In genomic region chr2:85694052-85695025, GRCh38 we compare ENCODE assay signal across 16 cellular contexts. TPM values are rescaled to one million over a fixed set of nuclear protein-coding genes. Genes with fewer than 3 reads are reported as not detected.
DNase-seq lines count a peak whose midpoint lies in the region; ATAC-seq, FAIRE-seq and TF ChIP-seq lines count a peak whose summit lies in the region.
"Had no signal": no experiment of that assay in that cellular context is flagged by ENCODE, and none has a peak within 500 bp of the region (broad histone marks: within the 10 kb centered on the region; RNA-seq: fewer than 3 reads in every experiment).

Gene GNLY (plus strand): TSS chr2:85694358. CDS start chr2:85694419, 61 bp downstream.

- H3K4me2 ChIP-seq in HepG2 (ENCODE audit: low read depth, low read length), result no peak within 1 kb of the TSS

- H3K27ac ChIP-seq in HepG2 (ENCODE audit: extremely low read length, insufficient read depth, low read length), result no peak within 1 kb of the TSS
- H3K27ac ChIP-seq in right lobe of liver, result no peak within 1 kb of the TSS
- H3K27ac ChIP-seq in upper lobe of right lung, result no peak within 1 kb of the TSS
- H3K27ac ChIP-seq: adrenal gland, parathyroid adenoma had no signal

- peak within 1 kb of the TSS; percentile 43 for H3K4me3 Mint-ChIP-seq in activated CD8-positive, alpha-beta T cell treated with anti-CD3 and anti-CD28 coated beads for 36 hours
- no peak within 1 kb of the TSS for H3K4me3 Mint-ChIP-seq in naive B cell

- in situ Hi-C loops in HepG2 (cut with HindIII; ENCODE audit: extremely low pct_ligation_motif_present, low pct_unique_long_range_greater_than_20kb), result no loop called here

- intact Hi-C loops in HepG2 (cut with micrococcal nuclease; ENCODE audit: unreplicated experiment), result no loop called here
- intact Hi-C loops in right lobe of liver (cut with DNase I), result no loop called here
- intact Hi-C loops in activated CD8-positive, alpha-beta T cell treated with anti-CD3 and anti-CD28 coated beads for 36 hours (cut with micrococcal nuclease), result no loop called here
- intact Hi-C loops in upper lobe of right lung (cut with DNase I), result no loop called here

- POLR2A ChIA-PET in HepG2 (lab: Yijun Ruan, JAX), result no interaction called here
- POLR2A ChIA-PET in activated CD8-positive, alpha-beta T cell treated with anti-CD3 and anti-CD28 coated beads for 36 hours (lab: Charles Lee), result interaction anchor here (0.7 to 1.4 kb wide), 2 partner anchors 13 to 78 kb away, joined by 3 read pairs; partner anchors contain the start of gene USP39

- no peaks in the 10 kb centered on the region for H4K20me1 ChIP-seq in HepG2 (ENCODE audit: insufficient read depth, low read length)

- 48% methylated on average over 14 of the region's 15 CpGs for WGBS in HepG2 (ENCODE audit: low lambda C conversion rate)
- WGBS in right lobe of liver (ENCODE audit: insufficient coverage, low coverage, low lambda C conversion rate, missing lambda C conversion rate), result 64% methylated on average over 4 of the region's 15 CpGs

- no peak for TF ChIP-seq CTCF in HepG2 (CRISPR knock-in tag; IDR thresholded peaks at IDR 0.05)
- TF ChIP-seq CTCF in right lobe of liver (IDR thresholded peaks at IDR 0.05), result no peak
- no peak for TF ChIP-seq CTCF in activated CD8-positive, alpha-beta T cell treated with anti-CD3 and anti-CD28 coated beads for 36 hours (IDR thresholded peaks at IDR 0.05)
- TF ChIP-seq CTCF in upper lobe of right lung (IDR thresholded peaks at IDR 0.05), result no peak

- H3K36me3 ChIP-seq in HepG2 (replicated peaks in 1 of 2; ENCODE audit: control insufficient read depth in 1 of 2, insufficient read depth in 2 of 2, low read length in 2 of 2), result no peaks in the 10 kb centered on the region
- no peaks in the 10 kb centered on the region for H3K36me3 ChIP-seq in right lobe of liver
- no peaks in the 10 kb centered on the region for H3K36me3 ChIP-seq in upper lobe of right lung
- H3K36me3 ChIP-seq: adrenal gland had no signal

- FAIRE-seq in HepG2 (lab: Jason Lieb, UNC), result no peak
- FAIRE-seq: frontal cortex had no signal

- H3K4me1 ChIP-seq in HepG2 (ENCODE audit: insufficient read depth, low read length) (no peaks in the 10 kb centered on the region), right lobe of liver (no peaks in the 10 kb centered on the region), upper lobe of right lung (no peaks in the 10 kb centered on the region)
- H3K4me1 ChIP-seq: adrenal gland, parathyroid adenoma had no signal

- peak within 1 kb of the TSS; percentile 43 for H3K27ac Mint-ChIP-seq in activated CD8-positive, alpha-beta T cell treated with anti-CD3 and anti-CD28 coated beads for 36 hours
- peak within 1 kb of the TSS in 1 of 6 donors; percentile 49 for H3K27ac Mint-ChIP-seq in naive B cell

- DNase-seq in HepG2 (ENCODE audit: low spot score) (no peak), right lobe of liver (no peak), naive B cell (no peak), upper lobe of right lung (no peak), hypothalamus (lab: John Stamatoyannopoulos, UW) (no peak)
- peak; percentile 33 for DNase-seq in activated CD8-positive, alpha-beta T cell treated with anti-CD3 and anti-CD28 coated beads for 36 hours
- no peak for DNase-seq in activated effector memory CD4-positive, alpha-beta T cell treated with anti-CD3 and anti-CD28 coated beads, Interleukin-2, amount 50 U/mL, for 16 hours
- DNase-seq: cerebellar nuclear complex, mesenchymal stem cell, NCI-H2107, NCI-H69 had no signal

- peaks cover 13 to 62% of the 10 kb centered on the region in 2 experiments; a peak in 4 of 5 replicates for H3K27me3 ChIP-seq in HepG2 (ENCODE audit: control insufficient read depth in 1 of 2, insufficient read depth in 2 of 2, low read length in 2 of 2)
- no peaks in the 10 kb centered on the region for H3K27me3 ChIP-seq in right lobe of liver
- no peaks in the 10 kb centered on the region for H3K27me3 ChIP-seq in upper lobe of right lung
- H3K27me3 ChIP-seq: adrenal gland had no signal

- TF ChIP-seq RAD21 in HepG2 (CRISPR knock-in tag; IDR thresholded peaks at IDR 0.05), result no peak

- CTCF ChIA-PET in HepG2 (lab: Yijun Ruan, JAX; ENCODE audit: low intra/inter-chr PET ratio, low total read pairs), result no interaction called here
- CTCF ChIA-PET in activated CD8-positive, alpha-beta T cell treated with anti-CD3 and anti-CD28 coated beads for 36 hours (lab: Charles Lee), result interaction anchor here (1.3 to 3.4 kb wide), 3 partner anchors 12 to 57 kb away, joined by 3 to 27 read pairs (median 6); no protein-coding TSS in a partner anchor

- no peaks in the 10 kb centered on the region for H3K79me2 ChIP-seq in HepG2 (ENCODE audit: insufficient read depth, low read length)
- H3K79me2 ChIP-seq: parathyroid adenoma had no signal

- peaks cover 2% of the 10 kb centered on the region for H3K27me3 Mint-ChIP-seq in activated CD8-positive, alpha-beta T cell treated with anti-CD3 and anti-CD28 coated beads for 36 hours
- H3K27me3 Mint-ChIP-seq in naive B cell, result peaks cover 0 to 24% (median 0%) of the 10 kb centered on the region in 3 donors

- BruUV-seq in HepG2 (replicated peaks; lab: Mats Ljungman, UMichigan), result no TSS peak

- TF ChIP-seq EP300 in HepG2 (IDR thresholded peaks at IDR 0.05; ENCODE audit: low read depth in 2 of 2, low read length in 2 of 2), result no peak
- TF ChIP-seq EP300 in HepG2 (CRISPR knock-in tag; IDR thresholded peaks at IDR 0.05; ENCODE audit: borderline replicate concordance), result no peak

- H3K4me3 ChIP-seq in HepG2 (replicated peaks in 1 of 3; ENCODE audit: insufficient read depth in 1 of 3, low read depth in 2 of 3, low read length in 3 of 3), result no peak within 1 kb of the TSS
- no peak within 1 kb of the TSS for H3K4me3 ChIP-seq in right lobe of liver
- no peak within 1 kb of the TSS for H3K4me3 ChIP-seq in upper lobe of right lung
- H3K4me3 ChIP-seq: adrenal gland had no signal

- H3K9me3 ChIP-seq in HepG2 (ENCODE audit: low read length) (no peaks in the 10 kb centered on the region), right lobe of liver (no peaks in the 10 kb centered on the region), upper lobe of right lung (no peaks in the 10 kb centered on the region)
- H3K9me3 ChIP-seq: adrenal gland had no signal

- no peaks in the 10 kb centered on the region for H3K9me3 Mint-ChIP-seq in activated CD8-positive, alpha-beta T cell treated with anti-CD3 and anti-CD28 coated beads for 36 hours
- H3K9me3 Mint-ChIP-seq in naive B cell, result peaks cover 0 to 2% (median 0%) of the 10 kb centered on the region in 7 donors

- H3K4me1 Mint-ChIP-seq in activated CD8-positive, alpha-beta T cell treated with anti-CD3 and anti-CD28 coated beads for 36 hours (ENCODE audit: low read depth), result peaks cover 11% of the 10 kb centered on the region
- H3K4me1 Mint-ChIP-seq in naive B cell, result peaks cover 0 to 4% (median 2%) of the 10 kb centered on the region in 3 donors

- no peak within 1 kb of the TSS for H2AFZ ChIP-seq in HepG2 (ENCODE audit: low read length)
- H2AFZ ChIP-seq: parathyroid adenoma had no signal

- no peaks in the 10 kb centered on the region for H3K36me3 Mint-ChIP-seq in activated CD8-positive, alpha-beta T cell treated with anti-CD3 and anti-CD28 coated beads for 36 hours (ENCODE audit: low read depth)
- H3K36me3 Mint-ChIP-seq in naive B cell, result no peaks in the 10 kb centered on the region

- TF ChIP-seq POLR2A in HepG2 (IDR thresholded peaks at IDR 0.05; ENCODE audit: insufficient read depth in 1 of 2, low read depth in 2 of 2, low read length in 2 of 2), result no peak
- TF ChIP-seq POLR2A in right lobe of liver (IDR thresholded peaks at IDR 0.05), result no peak

- H3K9ac ChIP-seq in HepG2 (ENCODE audit: insufficient read depth, low read depth, low read length), result no peak within 1 kb of the TSS
- H3K9ac ChIP-seq: parathyroid adenoma had no signal

- ATAC-seq in HepG2 (peak; percentile 10; the same call in 2 of the 3 replicates), right lobe of liver (no peak), naive B cell (ENCODE audit: low read depth in 2 of 2) (no peak), upper lobe of right lung (peak; percentile 18), GM19035 (IDR thresholded peaks at IDR 0.05; ENCODE audit: unreplicated experiment) (no peak)
- ATAC-seq in activated CD8-positive, alpha-beta T cell treated with anti-CD3 and anti-CD28 coated beads for 36 hours, result peak; percentile 52

RNA-seq across cellular contexts. Expression of gene GNLY, which starts in this region (rescaled TPM):
- total RNA-seq in HepG2 (2016; rRNA removed; fragmentation: Illumina TruSeq; extraction: Trizol) (not detected in 2 replicates), right lobe of liver (1 to 10 TPM in 5 of 6 experiments, under 1 TPM in 1; 0.92 to 3.1 (median 1.6) TPM), upper lobe of right lung (18.5 TPM)
- total RNA-seq in HepG2 (2016; cell fraction: cytosol; rRNA removed; fragmentation: Illumina TruSeq; extraction: Trizol; ENCODE audit: low read depth), result not detected in 2 replicates
- not detected in 2 replicates for total RNA-seq in HepG2 (2016; cell fraction: insoluble cytoplasmic fraction; rRNA removed; fragmentation: Illumina TruSeq; extraction: Trizol)
- total RNA-seq in HepG2 (2016; cell fraction: membrane; rRNA removed; fragmentation: Illumina TruSeq; extraction: Trizol), result not detected in 2 replicates
- not detected in 2 replicates for total RNA-seq in HepG2 (2016; cell fraction: nucleus; rRNA removed; fragmentation: Illumina TruSeq; extraction: Trizol)
- polyA plus RNA-seq in HepG2 (2011; rRNA removed) (not detected in 2 replicates), naive B cell (ENCODE audit: low read depth in 6 of 6) (10 to 100 TPM in 4 of 6 donors, 1 to 10 TPM in 2; 6.3 to 20.4 (median 11.2) TPM)
- polyA plus RNA-seq in HepG2 (2011; cell fraction: cytosol; rRNA removed), result not detected in 2 replicates
- polyA plus RNA-seq in HepG2 (2011; cell fraction: nucleus; rRNA removed), result 0.23 TPM in 1 of 2 replicates, not detected in the other
- polyA plus RNA-seq in HepG2 (2012), result 0.07 and 0.16 TPM in 2 replicates
- not detected in 2 replicates for polyA plus RNA-seq in HepG2 (2016; cell fraction: cytosol; fragmentation: Illumina TruSeq; extraction: Trizol; ENCODE audit: low read depth)
- polyA plus RNA-seq in HepG2 (2016; cell fraction: insoluble cytoplasmic fraction; fragmentation: Illumina TruSeq; extraction: Trizol; ENCODE audit: low read depth), result not detected in 2 replicates
- not detected in 2 replicates for polyA plus RNA-seq in HepG2 (2016; cell fraction: membrane; fragmentation: Illumina TruSeq; extraction: Trizol; ENCODE audit: low read depth)
- polyA plus RNA-seq in HepG2 (2016; cell fraction: nucleus; fragmentation: Illumina TruSeq; extraction: Trizol; ENCODE audit: insufficient read depth, low read depth), result not detected in 2 replicates
- not detected in 2 replicates for polyA minus RNA-seq in HepG2 (2011; rRNA and poly(A)+ RNA removed; ENCODE audit: low replicate concordance)
- polyA minus RNA-seq in HepG2 (2011; cell fraction: cytosol; rRNA and poly(A)+ RNA removed), result not detected in 2 replicates
- not detected in 2 replicates for polyA minus RNA-seq in HepG2 (2011; cell fraction: nucleus; rRNA and poly(A)+ RNA removed)
- 10 to 100 TPM; 46.7 to 52.6 TPM for total RNA-seq in activated CD8-positive, alpha-beta T cell treated with anti-CD3 and anti-CD28 coated beads for 36 hours
- total RNA-seq: frontal cortex, RPMI7951 had no signal

Comparison
In these comparisons a context has a peak if more than half of its experiments do, and no peak if none do; other contexts are left out.
1. RNA of gene GNLY (polyA plus RNA-seq): 6.3 to 20.4 TPM in naive B cell; 0.07 to 0.23 TPM in HepG2; every median in the first group is over 4 times any median in the second.
2. Peak in ATAC-seq in HepG2; RNA of the gene not detected or under 1 TPM.
3. ATAC-seq: peak in activated CD8-positive, alpha-beta T cell treated with anti-CD3 and anti-CD28 coated beads for 36 hours (single experiment) and upper lobe of right lung (single experiment); none in right lobe of liver (0 of 4), naive B cell (0 of 2) and GM19035 (single experiment).